23 cellular contexts compared by ENCODE assay signal in the genomic region with DNA sequence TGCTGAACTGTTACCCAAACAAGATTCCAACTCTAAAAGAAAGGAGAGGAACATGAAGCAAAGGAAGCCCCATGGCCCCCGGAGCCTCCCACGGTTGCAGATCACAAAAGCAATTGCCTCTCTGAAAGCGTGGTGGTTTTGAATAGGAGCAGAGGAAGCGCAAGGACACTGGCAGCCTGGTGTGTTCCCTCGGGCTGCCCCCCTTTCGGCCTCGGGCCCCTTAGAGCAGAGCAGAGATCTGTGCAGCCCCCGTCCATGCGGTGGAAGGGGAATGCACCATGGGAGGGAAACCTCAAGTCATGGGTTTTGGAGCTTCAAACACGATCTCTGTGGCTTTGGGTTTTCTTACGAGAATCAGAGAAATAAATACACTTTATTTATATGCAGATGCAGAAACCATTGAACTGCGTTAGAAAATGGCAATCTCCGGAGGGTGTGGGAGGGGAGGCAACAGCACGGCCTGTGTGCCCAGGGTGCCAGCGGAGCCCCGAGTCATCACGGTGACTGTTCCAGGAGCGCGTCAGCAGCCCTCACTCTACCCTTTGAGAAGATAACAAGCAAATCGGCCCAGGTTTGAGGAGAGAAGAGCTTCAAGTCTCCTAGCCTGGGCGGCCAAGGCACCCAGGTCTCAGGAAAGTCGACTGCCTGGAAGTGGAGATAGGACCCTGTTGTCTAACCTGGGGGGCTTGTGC. TPM values are rescaled to one million over a fixed set of nuclear protein-coding genes. Genes with fewer than 3 reads are reported as not detected.
"Had no signal": no experiment of that assay in that cellular context is flagged by ENCODE, and none has a peak within 500 bp of the region (broad histone marks: within the 10 kb centered on the region; RNA-seq: fewer than 3 reads in every experiment).

No MANE protein-coding gene starts in this region.

- DNase-seq: activated CD4-positive, alpha-beta T cell treated with anti-CD3 and anti-CD28 coated beads for 1 hour; activated CD8-positive, alpha-beta memory T cell treated with anti-CD3 and anti-CD28 coated beads for 24 hours; activated CD8-positive, alpha-beta memory T cell treated with anti-CD3 and anti-CD28 coated beads, Interleukin-2, amount 50 U/mL, for 48 hours; activated effector memory CD4-positive, alpha-beta T cell treated with Interleukin-2 at 50 U/mL for 16 hours; activated naive CD4-positive, alpha-beta T cell treated with anti-CD3 and anti-CD28 coated beads, Interleukin-2, amount 50 U/mL, for 16 hours; activated T-cell treated with anti-CD3 and anti-CD28 coated beads, Interleukin-2, amount 50 U/mL, for 48 hours; effector memory CD4-positive, alpha-beta T cell; left ventricle myocardium superior; pancreas; sigmoid colon; spleen; stimulated activated naive B cell treated with anti-CD40 and anti-IgM and Interleukin-4, amounts not matched to agents 10 μg/mL and 1 μg/mL and 100 μg/mL, for 72 hours; T1000; upper lobe of right lung had no signal

- H3K4me1 ChIP-seq: ascending aorta, pancreas, spleen had no signal

- H3K4me3 ChIP-seq: ascending aorta, esophagus muscularis mucosa, pancreas, sigmoid colon, spleen, upper lobe of right lung had no signal

- H3K4me3 Mint-ChIP-seq: dendritic cell treated with granulocyte-macrophage colony-stimulating factor and Interleukin-4, amounts not matched to agents 40 ng/mL and 50 ng/mL, for 4 days; stimulated activated naive B cell treated with anti-CD40 and anti-IgM and Interleukin-4, amounts not matched to agents 10 μg/mL and 1 μg/mL and 100 μg/mL, for 72 hours had no signal

- H3K27ac ChIP-seq: ascending aorta, esophagus muscularis mucosa, pancreas, sigmoid colon, spleen, upper lobe of right lung had no signal

- H3K36me3 Mint-ChIP-seq: stimulated activated naive B cell treated with anti-CD40 and anti-IgM and Interleukin-4, amounts not matched to agents 10 μg/mL and 1 μg/mL and 100 μg/mL, for 72 hours had no signal

- H3K9me3 Mint-ChIP-seq: dendritic cell treated with granulocyte-macrophage colony-stimulating factor and Interleukin-4, amounts not matched to agents 40 ng/mL and 50 ng/mL, for 4 days; stimulated activated naive B cell treated with anti-CD40 and anti-IgM and Interleukin-4, amounts not matched to agents 10 μg/mL and 1 μg/mL and 100 μg/mL, for 72 hours had no signal

- H3K27me3 ChIP-seq: ascending aorta, esophagus muscularis mucosa, pancreas, upper lobe of right lung had no signal

- ATAC-seq: left ventricle myocardium superior; pancreas; stimulated activated naive B cell treated with anti-CD40 and anti-IgM and Interleukin-4, amounts not matched to agents 10 μg/mL and 1 μg/mL and 100 μg/mL, for 72 hours; upper lobe of right lung had no signal

- H3K4me1 Mint-ChIP-seq: stimulated activated naive B cell treated with anti-CD40 and anti-IgM and Interleukin-4, amounts not matched to agents 10 μg/mL and 1 μg/mL and 100 μg/mL, for 72 hours had no signal

- H3K9me3 ChIP-seq: ascending aorta, esophagus muscularis mucosa, pancreas, sigmoid colon, spleen, upper lobe of right lung had no signal

- H3K36me3 ChIP-seq: ascending aorta, esophagus muscularis mucosa, pancreas, sigmoid colon, spleen, upper lobe of right lung had no signal

- H3K27ac Mint-ChIP-seq: dendritic cell treated with granulocyte-macrophage colony-stimulating factor and Interleukin-4, amounts not matched to agents 40 ng/mL and 50 ng/mL, for 4 days; stimulated activated naive B cell treated with anti-CD40 and anti-IgM and Interleukin-4, amounts not matched to agents 10 μg/mL and 1 μg/mL and 100 μg/mL, for 72 hours had no signal

RNA-seq across cellular contexts. Expression of a gene that starts 20.5 kb away (rescaled TPM):
- total RNA-seq: bronchial epithelial cell; endothelial cell of umbilical vein; glomerular endothelial cell; left ventricle myocardium superior; mononuclear cell; spleen; T-helper 1 cell treated with Interleukin-12 subunit alpha and Interleukin-12 subunit beta and Interleukin-4 antibody, amounts not matched to agents 30 ng/mL and 1 ng/mL, for 36 hours had no signal
- polyA plus RNA-seq: endothelial cell of umbilical vein, neural cell, spleen had no signal
